28 cellular contexts compared by ENCODE assay signal in the genomic region with DNA sequence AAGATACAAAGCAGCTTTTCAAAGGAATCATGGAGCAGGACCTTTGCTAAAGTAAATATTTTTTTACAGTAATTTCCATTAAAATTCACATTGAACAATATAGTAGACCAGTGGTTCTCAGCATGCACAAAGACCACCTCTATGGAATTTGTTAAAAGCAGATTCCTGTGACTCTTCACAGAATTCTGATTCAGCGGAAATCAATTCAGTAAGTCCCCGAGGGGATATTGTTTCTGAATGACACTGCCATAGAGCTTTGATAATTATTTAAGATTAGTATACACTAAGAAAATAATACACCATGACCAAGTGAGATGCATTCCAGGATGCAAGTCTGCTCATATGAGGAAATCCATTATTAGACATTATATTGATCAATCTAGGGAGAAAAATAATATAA.
"Had no signal": no experiment of that assay in that cellular context is flagged by ENCODE, and none has a peak within 500 bp of the region (broad histone marks: within the 10 kb centered on the region; RNA-seq: fewer than 3 reads in every experiment).

No MANE protein-coding gene starts in this region.

- H3K9ac ChIP-seq: KMS-11 had no signal

- H3K4me1 ChIP-seq: SJSA1 had no signal

- H3K9me3 ChIP-seq: SJSA1 had no signal

- H3K9me3 Mint-ChIP-seq: activated T-helper 1 cell treated with anti-CD3 and anti-CD28 coated beads, Interleukin-12 subunit alpha, Interleukin-12 subunit beta, Interleukin-2, Interleukin-4 antibody, amounts not matched to agents 30 ng/mL and 10 ng/mL and 1 ng/mL, durations not matched to agents 14 hours and 24 hours and 36 hours had no signal

- H3K36me3 Mint-ChIP-seq: activated naive CD4-positive, alpha-beta T cell treated with anti-CD3 and anti-CD28 coated beads, Interleukin-2, amount 10 ng/mL, durations not matched to agents 7 days and 5 days had no signal

- H3K4me3 Mint-ChIP-seq: activated CD4-positive, alpha-beta T cell treated with anti-CD3 and anti-CD28 coated beads, Interleukin-2, amount 10 ng/mL, durations not matched to agents 7 days and 5 days; activated naive CD4-positive, alpha-beta T cell treated with anti-CD3 and anti-CD28 coated beads, Interleukin-2, amount 10 ng/mL, durations not matched to agents 7 days and 5 days; activated naive CD8-positive, alpha-beta T cell; activated naive CD8-positive, alpha-beta T cell treated with anti-CD3 and anti-CD28 coated beads, Interleukin-2, amount 50 U/mL, for 24 hours; activated T-cell treated with anti-CD3 and anti-CD28 coated beads, Interleukin-2, amount 50 U/mL, for 4 hours; activated T-helper 1 cell treated with anti-CD3 and anti-CD28 coated beads, Interleukin-12 subunit alpha, Interleukin-12 subunit beta, Interleukin-2, Interleukin-4 antibody, amounts not matched to agents 30 ng/mL and 10 ng/mL and 1 ng/mL, durations not matched to agents 14 hours and 24 hours and 36 hours; brain had no signal

- DNase-seq: activated CD4-positive, alpha-beta T cell treated with anti-CD3 and anti-CD28 coated beads, Interleukin-2, amount 10 ng/mL, durations not matched to agents 7 days and 5 days; activated CD4-positive, alpha-beta T cell treated with anti-CD3 and anti-CD28 coated beads, Interleukin-2, amount 50 U/mL, for 48 hours; activated CD4-positive, CD25-positive, alpha-beta regulatory T cell; activated CD8-positive, alpha-beta memory T cell treated with anti-CD3 and anti-CD28 coated beads, Interleukin-2, amount 50 U/mL, for 4 hours; activated effector memory CD4-positive, alpha-beta T cell treated with Interleukin-2 at 50 U/mL for 16 hours; activated naive CD4-positive, alpha-beta T cell treated with anti-CD3 and anti-CD28 coated beads, Interleukin-2, amount 10 ng/mL, durations not matched to agents 7 days and 5 days; activated naive CD8-positive, alpha-beta T cell treated with anti-CD3 and anti-CD28 coated beads, Interleukin-2, amount 50 U/mL, for 24 hours; activated T-cell treated with anti-CD3 and anti-CD28 coated beads for 4 hours; activated T-cell treated with anti-CD3 and anti-CD28 coated beads, Interleukin-2, amount 50 U/mL, for 4 hours; anterior cingulate cortex; central memory CD4-positive, alpha-beta T cell; MM.1S; MV-4-11; NCI-H1092; NCI-H1436 treated with DMSO at 0.1 percent for 48 hours; NCI-H187 treated with DMSO at 0.1 percent for 48 hours; NCI-H2081 treated with DMSO at 0.1 percent for 48 hours; NCI-H345; NCI-H524 treated with DMSO at 0.1 percent for 48 hours; SHP77; SW 1271; T1000; WERI-Rb-1 had no signal

- H3K27ac ChIP-seq: KMS-11, SJSA1, WERI-Rb-1 had no signal

- H3K27ac Mint-ChIP-seq: activated CD4-positive, alpha-beta T cell treated with anti-CD3 and anti-CD28 coated beads, Interleukin-2, amount 10 ng/mL, durations not matched to agents 7 days and 5 days; activated naive CD4-positive, alpha-beta T cell treated with anti-CD3 and anti-CD28 coated beads, Interleukin-2, amount 10 ng/mL, durations not matched to agents 7 days and 5 days; activated naive CD8-positive, alpha-beta T cell; activated naive CD8-positive, alpha-beta T cell treated with anti-CD3 and anti-CD28 coated beads, Interleukin-2, amount 50 U/mL, for 24 hours; activated T-helper 1 cell treated with anti-CD3 and anti-CD28 coated beads, Interleukin-12 subunit alpha, Interleukin-12 subunit beta, Interleukin-2, Interleukin-4 antibody, amounts not matched to agents 30 ng/mL and 10 ng/mL and 1 ng/mL, durations not matched to agents 14 hours and 24 hours and 36 hours had no signal

- H3K27me3 ChIP-seq: SJSA1 had no signal

- H3K36me3 ChIP-seq: SJSA1, WERI-Rb-1 had no signal

- H3K4me1 Mint-ChIP-seq: activated naive CD8-positive, alpha-beta T cell treated with anti-CD3 and anti-CD28 coated beads, Interleukin-2, amount 50 U/mL, for 24 hours had no signal

- H3K4me3 ChIP-seq: SJSA1 had no signal
